Comparison of ENCODE assay signal across 16 cellular contexts in genomic region chr19:28293685-28294084, GRCh38.
"Had no signal": no experiment of that assay in that cellular context is flagged by ENCODE, and none has a peak within 500 bp of the region (broad histone marks: within the 10 kb centered on the region; RNA-seq: fewer than 3 reads in every experiment).

No MANE protein-coding gene starts in this region.

- DNase-seq: IMR-90, Karpas-422, KG1, NCI-H1417 treated with DMSO at 0.1 percent for 48 hours, NCI-H146, NCI-H1694 treated with DMSO at 0.1 percent for 48 hours, NCI-H1930, NCI-H2081, NCI-H2107, NCI-H524, NCI-H748 treated with DMSO at 0.1 percent for 48 hours had no signal

- H3K27ac ChIP-seq: RWPE1, SJCRH30 had no signal

- H3K4me3 ChIP-seq: MG63, SJCRH30 had no signal

- ATAC-seq: HepG2, SK-N-SH treated with all-trans-retinoic acid at 6 μM for 48 hours had no signal

- H3K36me3 ChIP-seq: MG63, SJCRH30 had no signal

- H3K27me3 ChIP-seq: MG63, SJCRH30 had no signal

- H3K9me3 ChIP-seq: MG63, SJCRH30 had no signal
